ENCODE assay signal across 8 cellular contexts in genomic region chr11:33040127-33040861, GRCh38. TPM values are rescaled to one million over a fixed set of nuclear protein-coding genes. Genes with fewer than 3 reads are reported as not detected.
DNase-seq lines count a peak whose midpoint lies in the region; ATAC-seq and TF ChIP-seq lines count a peak whose summit lies in the region.

No MANE protein-coding gene starts in this region.

- WGBS in lung, 2 donors: 6 to 9% methylated on average over 20 of the region's 20 CpGs

- ATAC-seq in GM19452 (IDR thresholded peaks at IDR 0.05; ENCODE audit: unreplicated experiment) (peak; percentile 11), lung (ENCODE audit: insufficient read depth, low FRiP score) (no peak)

- H3K9me3 Mint-ChIP-seq in CD14-positive monocyte: no peaks in the 10 kb centered on the region

- H3K4me3 ChIP-seq in HL-60 (replicated peaks; ENCODE audit: insufficient read depth, low read length): peak overlapping the region; percentile 68
- peak overlapping the region; percentile 84 for H3K4me3 ChIP-seq in lung
- peak overlapping the region; percentile 86 to 96 (median 90) for H3K4me3 ChIP-seq in subcutaneous abdominal adipose tissue (ENCODE audit: low read depth in 1 of 5, low read length in 5 of 5)

- H3K4me1 Mint-ChIP-seq in CD14-positive monocyte: peaks cover 21% of the 10 kb centered on the region

- intact Hi-C loops in CD14-positive monocyte (cut with micrococcal nuclease): no loop called here

- H3K9me3 ChIP-seq in lung (ENCODE audit: control insufficient read depth in 2 of 2, insufficient read depth in 1 of 2, low read length in 1 of 2) (no peaks in the 10 kb centered on the region), subcutaneous abdominal adipose tissue (ENCODE audit: control insufficient read depth in 5 of 5, low read length in 5 of 5) (no peaks in the 10 kb centered on the region)

- peak overlapping the region; percentile 84 to 93 for H3K4me3 Mint-ChIP-seq in CD14-positive monocyte

- H3K27me3 ChIP-seq in HL-60 (ENCODE audit: insufficient read depth, poor library complexity, severe bottlenecking) (no peaks in the 10 kb centered on the region), lung (ENCODE audit: control insufficient read depth, insufficient read depth) (no peaks in the 10 kb centered on the region), subcutaneous abdominal adipose tissue (ENCODE audit: control insufficient read depth in 5 of 5, insufficient read depth in 4 of 5, low read length in 5 of 5) (no peaks in the 10 kb centered on the region)

- peaks cover 0 to 7% of the 10 kb centered on the region in 2 donors for H3K4me1 ChIP-seq in lung (ENCODE audit: control insufficient read depth in 2 of 2, insufficient read depth in 2 of 2, low read length in 2 of 2)
- H3K4me1 ChIP-seq in subcutaneous abdominal adipose tissue (ENCODE audit: control insufficient read depth in 5 of 5, insufficient read depth in 5 of 5, low read length in 5 of 5): peaks cover 2 to 16% (median 11%) of the 10 kb centered on the region in 5 donors

- H3K27me3 Mint-ChIP-seq in CD14-positive monocyte (ENCODE audit: low read depth in 3 of 3): peaks cover 0 to 4% (median 3%) of the 10 kb centered on the region in 3 donors

- DNase-seq in CD14-positive monocyte (ENCODE audit: low spot score): no peak
- DNase-seq in HL-60 (ENCODE audit: low read depth in 1 of 2, low spot score in 1 of 2): no peak
- DNase-seq in T follicular helper cell (ENCODE audit: low read depth): peak; percentile 31
- DNase-seq in cerebellar cortex (ENCODE audit: low spot score): peak; percentile 69
- no peak for DNase-seq in lung (ENCODE audit: low spot score)
- DNase-seq in NCI-H1048 (lab: John Stamatoyannopoulos, UW): no peak

- H3K36me3 Mint-ChIP-seq in CD14-positive monocyte: peaks cover 17 to 22% of the 10 kb centered on the region in 2 donors

- no peak for TF ChIP-seq CTCF in CD14-positive monocyte (IDR thresholded peaks at IDR 0.05)
- TF ChIP-seq CTCF in HL-60 (IDR thresholded peaks at IDR 0.05; ENCODE audit: insufficient read depth, low read length): no peak
- no peak for TF ChIP-seq CTCF in lung (IDR thresholded peaks at IDR 0.05; ENCODE audit: control extremely low read depth, extremely low read depth)

- peak overlapping the region in 6 of 7 donors; percentile 59 to 92 (median 72) for H3K27ac Mint-ChIP-seq in CD14-positive monocyte

- H3K27ac ChIP-seq in HL-60 (replicated peaks): peak overlapping the region; percentile 97
- H3K27ac ChIP-seq in lung (ENCODE audit: low read depth in 1 of 2, low read length in 1 of 2): peak overlapping the region; percentile 94 to 100
- peak overlapping the region; percentile 96 for H3K27ac ChIP-seq in subcutaneous abdominal adipose tissue (ENCODE audit: low read depth, low read length)

- peak overlapping the region; percentile 3 to 96 (median 90) for H3K9ac ChIP-seq in subcutaneous abdominal adipose tissue (ENCODE audit: low read length in 5 of 5)

- H3K36me3 ChIP-seq in lung (ENCODE audit: control insufficient read depth in 2 of 2, insufficient read depth in 2 of 2, low read length in 2 of 2) (peaks cover 4 to 5% of the 10 kb centered on the region in 2 donors), subcutaneous abdominal adipose tissue (ENCODE audit: control insufficient read depth in 5 of 5, insufficient read depth in 5 of 5, low read length in 5 of 5) (peaks cover 0 to 16% (median 5%) of the 10 kb centered on the region in 5 donors)

RNA-seq across cellular contexts. Expression of gene TCP11L1, which starts 0.9 kb away (rescaled TPM):
- 1 to 10 TPM; 5.1 to 7.0 TPM for polyA plus RNA-seq in CD14-positive monocyte
- total RNA-seq in lung: 10 to 100 TPM; 11.5 to 19.8 TPM
- polyA plus RNA-seq in lung: 1 to 10 TPM; 3.1 to 5.5 TPM

RNA-seq across cellular contexts. Expression of gene DEPDC7, which starts 24.6 kb away (rescaled TPM):
- polyA plus RNA-seq in CD14-positive monocyte (under 1 TPM; 0.33 to 0.48 TPM), lung (1 to 10 TPM in 1 of 2 donors, under 1 TPM in 1; 0.45 to 1.1 TPM)
- 1 to 10 TPM in 1 of 2 donors, under 1 TPM in 1; 0.77 to 6.1 TPM for total RNA-seq in lung

Comparison
In these comparisons a context has a peak if more than half of its experiments do, and no peak if none do; other contexts are left out.
1. DNase-seq: peak in T follicular helper cell (single experiment) and cerebellar cortex (single experiment); none in CD14-positive monocyte (single experiment), HL-60 (0 of 2), lung (single experiment) and NCI-H1048 (single experiment).
2. Peak in every context shown above with its lines, with median percentiles within 50 percentile points of each other: H3K27ac ChIP-seq and H3K4me3 ChIP-seq.